ENCODE assay signal across 17 cellular contexts in genomic region chr16:910181-910580, GRCh38.
"Had no signal": no experiment of that assay in that cellular context is flagged by ENCODE, and none has a peak within 500 bp of the region (broad histone marks: within the 10 kb centered on the region; RNA-seq: fewer than 3 reads in every experiment).

No MANE protein-coding gene starts in this region.

- H3K27me3 ChIP-seq: dorsolateral prefrontal cortex, esophagus muscularis mucosa, foreskin keratinocyte, gastroesophageal sphincter, heart left ventricle, left lung had no signal

- H3K27ac ChIP-seq: coronary artery, esophagus muscularis mucosa, foreskin keratinocyte, gastroesophageal sphincter, heart left ventricle, left lung, lower lobe of right lung had no signal

- H3K27ac Mint-ChIP-seq: mesothelial cell of epicardium had no signal

- H3K9me3 ChIP-seq: lower lobe of right lung had no signal

- H3K4me1 ChIP-seq: esophagus muscularis mucosa, foreskin keratinocyte, heart left ventricle, left lung, lower lobe of right lung had no signal

- H3K4me3 Mint-ChIP-seq: mesothelial cell of epicardium had no signal

- H3K4me1 Mint-ChIP-seq: mesothelial cell of epicardium had no signal

- ATAC-seq: foreskin keratinocyte, gastroesophageal sphincter, left cardiac atrium, left lung, left ventricle myocardium superior, lower lobe of right lung, mucosa of descending colon had no signal

- DNase-seq: dermis blood vessel endothelial cell; dorsolateral prefrontal cortex; effector CD4-positive, alpha-beta T cell; effector memory CD4-positive, alpha-beta T cell; foreskin keratinocyte; hippocampal formation; left cardiac atrium; lower lobe of right lung; mesenchymal stem cell had no signal

- H3K4me3 ChIP-seq: coronary artery, dorsolateral prefrontal cortex, esophagus muscularis mucosa, gastroesophageal sphincter, heart left ventricle, left lung, lower lobe of right lung, mucosa of descending colon had no signal
